Comparison of ENCODE assay signal across 15 cellular contexts in genomic region chr11:68064876-68065275, GRCh38. TPM values are rescaled to one million over a fixed set of nuclear protein-coding genes. Genes with fewer than 3 reads are reported as not detected.
DNase-seq lines count a peak whose midpoint lies in the region; ATAC-seq, FAIRE-seq and TF ChIP-seq lines count a peak whose summit lies in the region.
"Had no signal": no experiment of that assay in that cellular context is flagged by ENCODE, and none has a peak within 500 bp of the region (broad histone marks: within the 10 kb centered on the region; RNA-seq: fewer than 3 reads in every experiment).

No MANE protein-coding gene starts in this region.

- H3K4me3 ChIP-seq in HepG2 (replicated peaks in 1 of 3; ENCODE audit: insufficient read depth in 1 of 3, low read depth in 2 of 3, low read length in 3 of 3): no peak overlapping the region
- no peak overlapping the region for H3K4me3 ChIP-seq in stomach
- H3K4me3 ChIP-seq in SK-N-SH (ENCODE audit: low read depth in 2 of 2, low read length in 1 of 2): no peak overlapping the region
- H3K4me3 ChIP-seq: BLaER1 treated with 17β-estradiol and CSF1 and Interleukin-3, amounts not matched to agents 10 nM and 100 nM; GM12878 had no signal

- POLR2A ChIA-PET in HepG2 (lab: Yijun Ruan, JAX) (no interaction called here), SK-N-SH (lab: Yijun Ruan, JAX) (no interaction called here)

- H3K9me3 ChIP-seq in HepG2 (ENCODE audit: low read length): no peaks in the 10 kb centered on the region
- no peaks in the 10 kb centered on the region for H3K9me3 ChIP-seq in stomach
- H3K9me3 ChIP-seq in SK-N-SH: no peaks in the 10 kb centered on the region
- H3K9me3 ChIP-seq: BLaER1 treated with 17β-estradiol and CSF1 and Interleukin-3, amounts not matched to agents 10 nM and 100 nM had no signal

- H3K79me2 ChIP-seq in HepG2 (ENCODE audit: insufficient read depth, low read length) (no peaks in the 10 kb centered on the region), SK-N-SH (ENCODE audit: insufficient read depth) (no peaks in the 10 kb centered on the region)

- no peak for FAIRE-seq in HepG2 (lab: Jason Lieb, UNC)
- FAIRE-seq: GM12878, GM18507 had no signal

- H4K20me1 ChIP-seq in HepG2 (ENCODE audit: insufficient read depth, low read length) (no peaks in the 10 kb centered on the region), SK-N-SH (ENCODE audit: insufficient read depth) (no peaks in the 10 kb centered on the region)

- H3K36me3 ChIP-seq in HepG2 (replicated peaks in 1 of 2; ENCODE audit: control insufficient read depth in 1 of 2, insufficient read depth in 2 of 2, low read length in 2 of 2): peaks cover 63 to 92% of the 10 kb centered on the region in 2 experiments
- peaks cover 82 to 100% (median 100%) of the 10 kb centered on the region in 4 donors for H3K36me3 ChIP-seq in stomach
- H3K36me3 ChIP-seq in SK-N-SH (replicated peaks in 1 of 2; ENCODE audit: control insufficient read depth in 1 of 2, insufficient read depth in 2 of 2, low read length in 1 of 2): peaks cover 30 to 57% of the 10 kb centered on the region in 2 experiments

- CTCF ChIA-PET in HepG2 (lab: Yijun Ruan, JAX; ENCODE audit: low intra/inter-chr PET ratio, low total read pairs) (no interaction called here), SK-N-SH (lab: Yijun Ruan, JAX) (no interaction called here)

- in situ Hi-C loops in HepG2 (cut with HindIII; ENCODE audit: extremely low pct_ligation_motif_present, low pct_unique_long_range_greater_than_20kb): no loop called here

- intact Hi-C loops in HepG2 (cut with micrococcal nuclease; ENCODE audit: unreplicated experiment) (no loop called here), stomach (cut with DNase I; ENCODE audit: low total_unique reads) (no loop called here)

- ATAC-seq in HepG2 (no peak), GM19395 (IDR thresholded peaks at IDR 0.05; ENCODE audit: unreplicated experiment) (no peak), HG02870 (IDR thresholded peaks at IDR 0.05; ENCODE audit: unreplicated experiment) (no peak)
- ATAC-seq: GM12878 had no signal

- H3K27me3 ChIP-seq in HepG2 (ENCODE audit: control insufficient read depth in 1 of 2, insufficient read depth in 2 of 2, low read length in 2 of 2): no peaks in the 10 kb centered on the region
- H3K27me3 ChIP-seq in stomach: no peaks in the 10 kb centered on the region
- H3K27me3 ChIP-seq in SK-N-SH (ENCODE audit: insufficient read depth): no peaks in the 10 kb centered on the region
- H3K27me3 ChIP-seq: BLaER1 treated with 17β-estradiol and CSF1 and Interleukin-3, amounts not matched to agents 10 nM and 100 nM had no signal

- H3K27ac ChIP-seq in HepG2 (ENCODE audit: extremely low read length, insufficient read depth, low read length): no peak overlapping the region
- H3K27ac ChIP-seq in stomach: no peak overlapping the region
- no peak overlapping the region for H3K27ac ChIP-seq in SK-N-SH (ENCODE audit: low read depth in 2 of 2, low read length in 1 of 2)

- TF ChIP-seq CTCF in HepG2 (CRISPR knock-in tag; IDR thresholded peaks at IDR 0.05) (no peak), stomach (IDR thresholded peaks at IDR 0.05) (no peak), SK-N-SH (IDR thresholded peaks at IDR 0.05) (no peak)

- no peak for TF ChIP-seq EP300 in HepG2 (IDR thresholded peaks at IDR 0.05; ENCODE audit: low read depth in 2 of 2, low read length in 2 of 2)
- no peak for TF ChIP-seq EP300 in HepG2 (CRISPR knock-in tag; IDR thresholded peaks at IDR 0.05; ENCODE audit: borderline replicate concordance)
- no peak for TF ChIP-seq EP300 in stomach (IDR thresholded peaks at IDR 0.05)
- TF ChIP-seq EP300 in SK-N-SH (IDR thresholded peaks at IDR 0.05; ENCODE audit: borderline replicate concordance in 1 of 2, low read depth in 1 of 2, low read length in 1 of 2): no peak

- TF ChIP-seq RAD21 in HepG2 (CRISPR knock-in tag; IDR thresholded peaks at IDR 0.05) (no peak), SK-N-SH (IDR thresholded peaks at IDR 0.05; ENCODE audit: low read length) (no peak)

- peak; percentile 46 for DNase-seq in CD1c-positive myeloid dendritic cell (ENCODE audit: extremely low spot score)
- peak; percentile 68 for DNase-seq in dermis blood vessel endothelial cell
- DNase-seq in HepG2 (ENCODE audit: low spot score): no peak
- peak; percentile 5 for DNase-seq in stomach
- DNase-seq in SK-N-SH: no peak
- DNase-seq: ACHN; CD4-positive, alpha-beta memory T cell; DMS79; GOT3; H9 had no signal

- H3K4me1 ChIP-seq in HepG2 (ENCODE audit: insufficient read depth, low read length) (no peaks in the 10 kb centered on the region), stomach (no peaks in the 10 kb centered on the region), SK-N-SH (ENCODE audit: control insufficient read depth in 1 of 2, insufficient read depth in 2 of 2, low read depth in 1 of 2, low read length in 1 of 2) (no peaks in the 10 kb centered on the region)

- BruUV-seq in HepG2 (replicated peaks; lab: Mats Ljungman, UMichigan): no TSS peak

- H2AFZ ChIP-seq in HepG2 (ENCODE audit: low read length) (no peak overlapping the region), SK-N-SH (ENCODE audit: low read depth) (no peak overlapping the region)

- H3K4me2 ChIP-seq in HepG2 (ENCODE audit: low read depth, low read length) (no peak overlapping the region), SK-N-SH (no peak overlapping the region)

- no peak for TF ChIP-seq POLR2A in HepG2 (IDR thresholded peaks at IDR 0.05; ENCODE audit: insufficient read depth in 1 of 2, low read depth in 2 of 2, low read length in 2 of 2)
- TF ChIP-seq POLR2A in stomach (IDR thresholded peaks at IDR 0.05): no peak

- H3K9ac ChIP-seq in HepG2 (ENCODE audit: insufficient read depth, low read depth, low read length): no peak overlapping the region
- no peak overlapping the region for H3K9ac ChIP-seq in SK-N-SH

- H3K9me2 ChIP-seq in SK-N-SH: no peaks in the 10 kb centered on the region

- 100% methylated on average over 2 of the region's 2 CpGs for WGBS in HepG2 (ENCODE audit: low lambda C conversion rate)
- WGBS in stomach, 5 donors: 83 to 96% (median 88%) methylated on average over 2 of the region's 2 CpGs
- WGBS in SK-N-SH (ENCODE audit: low lambda C conversion rate): 97% methylated on average over 2 of the region's 2 CpGs

- no peaks in the 10 kb centered on the region for H3F3A ChIP-seq in SK-N-SH (replicated peaks; ENCODE audit: insufficient read depth)

RNA-seq across cellular contexts. Expression of gene TCIRG1, which starts 26.1 kb away (rescaled TPM):
- total RNA-seq in dermis blood vessel endothelial cell (81.3 and 110 TPM in 2 replicates), HepG2 (2016; rRNA removed; fragmentation: Illumina TruSeq; extraction: Trizol) (9.9 and 48.0 TPM in 2 replicates), stomach (100 to 1,000 TPM in 4 of 5 donors, 10 to 100 TPM in 1; 46.3 to 835 (median 484) TPM)
- total RNA-seq in HepG2 (2016; cell fraction: cytosol; rRNA removed; fragmentation: Illumina TruSeq; extraction: Trizol; ENCODE audit: low read depth): 10.6 and 10.9 TPM in 2 replicates
- 7.6 and 52.5 TPM in 2 replicates for total RNA-seq in HepG2 (2016; cell fraction: insoluble cytoplasmic fraction; rRNA removed; fragmentation: Illumina TruSeq; extraction: Trizol)
- 8.3 and 8.4 TPM in 2 replicates for total RNA-seq in HepG2 (2016; cell fraction: membrane; rRNA removed; fragmentation: Illumina TruSeq; extraction: Trizol)
- total RNA-seq in HepG2 (2016; cell fraction: nucleus; rRNA removed; fragmentation: Illumina TruSeq; extraction: Trizol): 57.2 and 73.6 TPM in 2 replicates
- polyA plus RNA-seq in HepG2 (2011; rRNA removed) (69.6 and 97.2 TPM in 2 replicates), stomach (100 to 1,000 TPM in 2 of 3 donors, 10 to 100 TPM in 1; 96.7 to 147 (median 111) TPM), SK-N-SH (2012; rRNA removed) (0.58 and 0.73 TPM in 2 replicates)
- 25.1 and 41.9 TPM in 2 replicates for polyA plus RNA-seq in HepG2 (2011; cell fraction: cytosol; rRNA removed)
- 1,399 and 1,906 TPM in 2 replicates for polyA plus RNA-seq in HepG2 (2011; cell fraction: nucleus; rRNA removed)
- polyA plus RNA-seq in HepG2 (2012): 23.6 and 37.0 TPM in 2 replicates
- 3.6 and 4.6 TPM in 2 replicates for polyA plus RNA-seq in HepG2 (2016; cell fraction: cytosol; fragmentation: Illumina TruSeq; extraction: Trizol; ENCODE audit: low read depth)
- polyA plus RNA-seq in HepG2 (2016; cell fraction: insoluble cytoplasmic fraction; fragmentation: Illumina TruSeq; extraction: Trizol; ENCODE audit: low read depth): 7.3 and 10.3 TPM in 2 replicates
- 5.5 and 6.6 TPM in 2 replicates for polyA plus RNA-seq in HepG2 (2016; cell fraction: membrane; fragmentation: Illumina TruSeq; extraction: Trizol; ENCODE audit: low read depth)
- 176 and 189 TPM in 2 replicates for polyA plus RNA-seq in HepG2 (2016; cell fraction: nucleus; fragmentation: Illumina TruSeq; extraction: Trizol; ENCODE audit: insufficient read depth, low read depth)
- polyA minus RNA-seq in HepG2 (2011; rRNA and poly(A)+ RNA removed; ENCODE audit: low replicate concordance): 49.2 and 98.2 TPM in 2 replicates
- 22.7 and 28.6 TPM in 2 replicates for polyA minus RNA-seq in HepG2 (2011; cell fraction: cytosol; rRNA and poly(A)+ RNA removed)
- polyA minus RNA-seq in HepG2 (2011; cell fraction: nucleus; rRNA and poly(A)+ RNA removed): 100 and 121 TPM in 2 replicates
- polyA plus RNA-seq in SK-N-SH (2012; cell fraction: cytosol; rRNA removed): 0.13 and 0.29 TPM in 2 replicates
- polyA plus RNA-seq in SK-N-SH (2012; cell fraction: nucleus; rRNA removed): 4.8 and 6.8 TPM in 2 replicates

RNA-seq across cellular contexts. Expression of gene NDUFS8, which starts 34.4 kb away (rescaled TPM):
- total RNA-seq in dermis blood vessel endothelial cell (104 and 109 TPM in 2 replicates), HepG2 (2016; rRNA removed; fragmentation: Illumina TruSeq; extraction: Trizol) (120 and 158 TPM in 2 replicates), stomach (100 to 1,000 TPM in 3 of 5 donors, 10 to 100 TPM in 2; 52.0 to 310 (median 123) TPM)
- 120 and 122 TPM in 2 replicates for total RNA-seq in HepG2 (2016; cell fraction: cytosol; rRNA removed; fragmentation: Illumina TruSeq; extraction: Trizol; ENCODE audit: low read depth)
- total RNA-seq in HepG2 (2016; cell fraction: insoluble cytoplasmic fraction; rRNA removed; fragmentation: Illumina TruSeq; extraction: Trizol): 111 and 153 TPM in 2 replicates
- total RNA-seq in HepG2 (2016; cell fraction: membrane; rRNA removed; fragmentation: Illumina TruSeq; extraction: Trizol): 119 and 125 TPM in 2 replicates
- total RNA-seq in HepG2 (2016; cell fraction: nucleus; rRNA removed; fragmentation: Illumina TruSeq; extraction: Trizol): 68.1 and 87.4 TPM in 2 replicates
- polyA plus RNA-seq in HepG2 (2011; rRNA removed) (96.7 and 101 TPM in 2 replicates), stomach (100 to 1,000 TPM; 187 to 263 (median 224) TPM), SK-N-SH (2012; rRNA removed) (87.2 and 123 TPM in 2 replicates)
- 77.4 and 163 TPM in 2 replicates for polyA plus RNA-seq in HepG2 (2011; cell fraction: cytosol; rRNA removed)
- 142 and 151 TPM in 2 replicates for polyA plus RNA-seq in HepG2 (2011; cell fraction: nucleus; rRNA removed)
- 65.2 and 96.9 TPM in 2 replicates for polyA plus RNA-seq in HepG2 (2012)
- 109 and 135 TPM in 2 replicates for polyA plus RNA-seq in HepG2 (2016; cell fraction: cytosol; fragmentation: Illumina TruSeq; extraction: Trizol; ENCODE audit: low read depth)
- 108 and 124 TPM in 2 replicates for polyA plus RNA-seq in HepG2 (2016; cell fraction: insoluble cytoplasmic fraction; fragmentation: Illumina TruSeq; extraction: Trizol; ENCODE audit: low read depth)
- 110 and 125 TPM in 2 replicates for polyA plus RNA-seq in HepG2 (2016; cell fraction: membrane; fragmentation: Illumina TruSeq; extraction: Trizol; ENCODE audit: low read depth)
- polyA plus RNA-seq in HepG2 (2016; cell fraction: nucleus; fragmentation: Illumina TruSeq; extraction: Trizol; ENCODE audit: insufficient read depth, low read depth): 158 and 161 TPM in 2 replicates
- polyA minus RNA-seq in HepG2 (2011; rRNA and poly(A)+ RNA removed; ENCODE audit: low replicate concordance): 172 and 212 TPM in 2 replicates
- polyA minus RNA-seq in HepG2 (2011; cell fraction: cytosol; rRNA and poly(A)+ RNA removed): 66.2 and 72.5 TPM in 2 replicates
- 33.6 and 40.9 TPM in 2 replicates for polyA minus RNA-seq in HepG2 (2011; cell fraction: nucleus; rRNA and poly(A)+ RNA removed)
- 58.2 and 80.4 TPM in 2 replicates for polyA plus RNA-seq in SK-N-SH (2012; cell fraction: cytosol; rRNA removed)
- polyA plus RNA-seq in SK-N-SH (2012; cell fraction: nucleus; rRNA removed): 123 and 172 TPM in 2 replicates

RNA-seq across cellular contexts. Expression of gene ALDH3B1, which starts 54.7 kb away (rescaled TPM):
- total RNA-seq in dermis blood vessel endothelial cell (0.65 and 0.68 TPM in 2 replicates), HepG2 (2016; rRNA removed; fragmentation: Illumina TruSeq; extraction: Trizol) (4.0 and 4.5 TPM in 2 replicates), stomach (10 to 100 TPM in 3 of 5 donors, 1 to 10 TPM in 2; 2.9 to 55.0 (median 21.2) TPM)
- 0.62 and 0.91 TPM in 2 replicates for total RNA-seq in HepG2 (2016; cell fraction: cytosol; rRNA removed; fragmentation: Illumina TruSeq; extraction: Trizol; ENCODE audit: low read depth)
- 4.3 and 4.5 TPM in 2 replicates for total RNA-seq in HepG2 (2016; cell fraction: insoluble cytoplasmic fraction; rRNA removed; fragmentation: Illumina TruSeq; extraction: Trizol)
- 2.2 and 2.4 TPM in 2 replicates for total RNA-seq in HepG2 (2016; cell fraction: membrane; rRNA removed; fragmentation: Illumina TruSeq; extraction: Trizol)
- 1.6 and 2.1 TPM in 2 replicates for total RNA-seq in HepG2 (2016; cell fraction: nucleus; rRNA removed; fragmentation: Illumina TruSeq; extraction: Trizol)
- polyA plus RNA-seq in HepG2 (2011; rRNA removed) (5.1 and 6.7 TPM in 2 replicates), stomach (10 to 100 TPM in 2 of 3 donors, 1 to 10 TPM in 1; 6.7 to 13.3 (median 12.7) TPM), SK-N-SH (2012; rRNA removed) (14.9 and 15.9 TPM in 2 replicates)
- 2.8 and 5.9 TPM in 2 replicates for polyA plus RNA-seq in HepG2 (2011; cell fraction: cytosol; rRNA removed)
- polyA plus RNA-seq in HepG2 (2011; cell fraction: nucleus; rRNA removed): 5.1 and 6.8 TPM in 2 replicates
- polyA plus RNA-seq in HepG2 (2012): 2.1 and 3.2 TPM in 2 replicates
- 0.81 and 0.85 TPM in 2 replicates for polyA plus RNA-seq in HepG2 (2016; cell fraction: cytosol; fragmentation: Illumina TruSeq; extraction: Trizol; ENCODE audit: low read depth)
- 4.5 and 4.7 TPM in 2 replicates for polyA plus RNA-seq in HepG2 (2016; cell fraction: insoluble cytoplasmic fraction; fragmentation: Illumina TruSeq; extraction: Trizol; ENCODE audit: low read depth)
- 1.9 and 2.1 TPM in 2 replicates for polyA plus RNA-seq in HepG2 (2016; cell fraction: membrane; fragmentation: Illumina TruSeq; extraction: Trizol; ENCODE audit: low read depth)
- 4.1 and 4.6 TPM in 2 replicates for polyA plus RNA-seq in HepG2 (2016; cell fraction: nucleus; fragmentation: Illumina TruSeq; extraction: Trizol; ENCODE audit: insufficient read depth, low read depth)
- polyA minus RNA-seq in HepG2 (2011; rRNA and poly(A)+ RNA removed; ENCODE audit: low replicate concordance): 7.3 and 37.4 TPM in 2 replicates
- 2.2 and 3.3 TPM in 2 replicates for polyA minus RNA-seq in HepG2 (2011; cell fraction: cytosol; rRNA and poly(A)+ RNA removed)
- 1.6 and 3.1 TPM in 2 replicates for polyA minus RNA-seq in HepG2 (2011; cell fraction: nucleus; rRNA and poly(A)+ RNA removed)
- 6.7 and 10.3 TPM in 2 replicates for polyA plus RNA-seq in SK-N-SH (2012; cell fraction: cytosol; rRNA removed)
- polyA plus RNA-seq in SK-N-SH (2012; cell fraction: nucleus; rRNA removed): 20.7 and 23.3 TPM in 2 replicates
- total RNA-seq: H9 had no signal
- polyA plus RNA-seq: CD4-positive, alpha-beta memory T cell had no signal

RNA-seq across cellular contexts. Expression of gene CHKA, which starts 56.3 kb away (rescaled TPM):
- total RNA-seq in dermis blood vessel endothelial cell: 32.8 and 38.4 TPM in 2 replicates
- 83.6 and 92.7 TPM in 2 replicates for total RNA-seq in HepG2 (2016; rRNA removed; fragmentation: Illumina TruSeq; extraction: Trizol)
- total RNA-seq in HepG2 (2016; cell fraction: cytosol; rRNA removed; fragmentation: Illumina TruSeq; extraction: Trizol; ENCODE audit: low read depth): 19.2 and 23.2 TPM in 2 replicates
- 87.5 and 87.8 TPM in 2 replicates for total RNA-seq in HepG2 (2016; cell fraction: insoluble cytoplasmic fraction; rRNA removed; fragmentation: Illumina TruSeq; extraction: Trizol)
- 52.5 and 57.2 TPM in 2 replicates for total RNA-seq in HepG2 (2016; cell fraction: membrane; rRNA removed; fragmentation: Illumina TruSeq; extraction: Trizol)
- 127 and 148 TPM in 2 replicates for total RNA-seq in HepG2 (2016; cell fraction: nucleus; rRNA removed; fragmentation: Illumina TruSeq; extraction: Trizol)
- 61.1 and 71.6 TPM in 2 replicates for polyA plus RNA-seq in HepG2 (2011; rRNA removed)
- 53.1 and 55.7 TPM in 2 replicates for polyA plus RNA-seq in HepG2 (2011; cell fraction: cytosol; rRNA removed)
- polyA plus RNA-seq in HepG2 (2011; cell fraction: nucleus; rRNA removed): 87.9 and 97.8 TPM in 2 replicates
- 57.3 and 69.6 TPM in 2 replicates for polyA plus RNA-seq in HepG2 (2012)
- 17.1 and 18.4 TPM in 2 replicates for polyA plus RNA-seq in HepG2 (2016; cell fraction: cytosol; fragmentation: Illumina TruSeq; extraction: Trizol; ENCODE audit: low read depth)
- polyA plus RNA-seq in HepG2 (2016; cell fraction: insoluble cytoplasmic fraction; fragmentation: Illumina TruSeq; extraction: Trizol; ENCODE audit: low read depth): 91.8 and 101 TPM in 2 replicates
- 34.6 and 36.0 TPM in 2 replicates for polyA plus RNA-seq in HepG2 (2016; cell fraction: membrane; fragmentation: Illumina TruSeq; extraction: Trizol; ENCODE audit: low read depth)
- 309 and 329 TPM in 2 replicates for polyA plus RNA-seq in HepG2 (2016; cell fraction: nucleus; fragmentation: Illumina TruSeq; extraction: Trizol; ENCODE audit: insufficient read depth, low read depth)
- polyA minus RNA-seq in HepG2 (2011; rRNA and poly(A)+ RNA removed; ENCODE audit: low replicate concordance): 46.2 and 97.9 TPM in 2 replicates
- 41.1 and 41.4 TPM in 2 replicates for polyA minus RNA-seq in HepG2 (2011; cell fraction: cytosol; rRNA and poly(A)+ RNA removed)
- 84.0 and 96.3 TPM in 2 replicates for polyA minus RNA-seq in HepG2 (2011; cell fraction: nucleus; rRNA and poly(A)+ RNA removed)
- 100 to 1,000 TPM in 4 of 5 donors, 10 to 100 TPM in 1; 85.9 to 227 (median 147) TPM for total RNA-seq in stomach
- polyA plus RNA-seq in stomach: 10 to 100 TPM; 20.9 to 47.2 (median 36.7) TPM
- 12.3 and 13.7 TPM in 2 replicates for polyA plus RNA-seq in SK-N-SH (2012; rRNA removed)
- 7.4 and 8.5 TPM in 2 replicates for polyA plus RNA-seq in SK-N-SH (2012; cell fraction: cytosol; rRNA removed)
- 69.3 and 80.7 TPM in 2 replicates for polyA plus RNA-seq in SK-N-SH (2012; cell fraction: nucleus; rRNA removed)

Comparison
In these comparisons a context has a peak if more than half of its experiments do, and no peak if none do; other contexts are left out.
1. DNase-seq: peak in CD1c-positive myeloid dendritic cell (single experiment), dermis blood vessel endothelial cell (single experiment) and stomach (single experiment); none in HepG2 (single experiment) and SK-N-SH (single experiment).